In genomic region chr14:96699666-96700065, GRCh38 we compare ENCODE assay signal across 10 cellular contexts.
"Had no signal": no experiment of that assay in that cellular context is flagged by ENCODE, and none has a peak within 500 bp of the region (broad histone marks: within the 10 kb centered on the region; RNA-seq: fewer than 3 reads in every experiment).

No MANE protein-coding gene starts in this region.

- H3K36me3 ChIP-seq: HAP-1 had no signal

- H3K27ac ChIP-seq: GM23248, HL-60, KMS-11 had no signal

- DNase-seq: GM23248, GOT3, H7, KBM-7 had no signal

- H3K4me2 ChIP-seq: KMS-11 had no signal

- H3K4me3 ChIP-seq: GM23248, HAP-1 had no signal

- H3K4me1 ChIP-seq: HAP-1 had no signal

- H3K9me3 ChIP-seq: HAP-1 had no signal

- FAIRE-seq: HepG2 had no signal

- H3K9me3 Mint-ChIP-seq: IgD-negative memory B cell had no signal

- ATAC-seq: HCT116, HepG2 had no signal

- H3K9ac ChIP-seq: GM23248, KMS-11 had no signal

- H2AFZ ChIP-seq: GM23248 had no signal
